13 cellular contexts compared by ENCODE assay signal in the genomic region with DNA sequence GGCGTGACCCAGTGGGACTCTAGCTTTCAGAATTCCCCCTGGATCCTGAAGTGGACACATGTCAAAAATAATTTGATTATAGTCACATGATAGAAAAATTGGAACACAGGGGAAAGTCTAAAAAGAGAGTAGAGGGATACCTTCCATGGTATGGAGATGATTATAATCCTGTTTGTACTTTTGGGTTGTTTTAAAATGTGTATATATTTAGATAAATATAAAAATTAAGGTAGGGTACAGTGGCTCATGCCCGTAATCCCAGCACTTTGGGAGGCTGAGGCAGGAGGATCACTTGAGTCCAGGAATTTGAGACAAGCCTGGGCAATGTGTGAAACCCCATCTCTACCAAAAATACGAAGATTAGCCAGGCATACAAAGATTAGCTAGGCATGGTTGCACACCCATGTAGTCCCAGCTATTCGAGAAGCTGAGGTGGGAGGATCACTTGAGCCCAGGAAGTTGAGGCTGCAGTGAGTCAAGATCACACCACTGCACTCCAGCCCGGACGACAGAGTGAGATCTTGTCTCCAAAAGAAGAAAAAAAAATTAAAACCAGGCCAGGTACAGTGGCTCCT. TPM values are rescaled to one million over a fixed set of nuclear protein-coding genes. Genes with fewer than 3 reads are reported as not detected.
DNase-seq lines count a peak whose midpoint lies in the region; ATAC-seq and TF ChIP-seq lines count a peak whose summit lies in the region.
"Had no signal": no experiment of that assay in that cellular context is flagged by ENCODE, and none has a peak within 500 bp of the region (broad histone marks: within the 10 kb centered on the region; RNA-seq: fewer than 3 reads in every experiment).

No MANE protein-coding gene starts in this region.

- ATAC-seq in GM21723 (IDR thresholded peaks at IDR 0.05; ENCODE audit: unreplicated experiment) (peak; percentile 42), HG03196 (IDR thresholded peaks at IDR 0.05; ENCODE audit: unreplicated experiment) (no peak), GM19452 (IDR thresholded peaks at IDR 0.05; ENCODE audit: unreplicated experiment) (no peak)
- ATAC-seq: sciatic nerve had no signal

- H3K4me3 ChIP-seq in NB4 (ENCODE audit: low read depth, low read length) (no peak overlapping the region), foreskin fibroblast (ENCODE audit: low read depth in 1 of 2, low read length in 2 of 2) (no peak overlapping the region), stomach (no peak overlapping the region)
- H3K4me3 ChIP-seq: esophagus squamous epithelium, lung, Peyer's patch had no signal

- TF ChIP-seq CTCF in NB4 (IDR thresholded peaks at IDR 0.05; ENCODE audit: low read depth, low read length) (no peak), foreskin fibroblast (IDR thresholded peaks at IDR 0.05; ENCODE audit: low read depth, low read length) (no peak), stomach (IDR thresholded peaks at IDR 0.05) (no peak)

- peaks cover 0 to 6% (median 0%) of the 10 kb centered on the region in 3 donors for H3K27me3 ChIP-seq in stomach
- H3K27me3 ChIP-seq: esophagus squamous epithelium, Peyer's patch had no signal

- peaks cover 11 to 23% (median 12%) of the 10 kb centered on the region in 4 donors for H3K4me1 ChIP-seq in stomach

- no peak overlapping the region for H3K27ac ChIP-seq in stomach
- H3K27ac ChIP-seq: esophagus squamous epithelium, Peyer's patch had no signal

- TF ChIP-seq POLR2A in NB4 (IDR thresholded peaks at IDR 0.05; ENCODE audit: extremely low read depth, insufficient read length) (no peak), stomach (IDR thresholded peaks at IDR 0.05) (no peak)

- no peaks in the 10 kb centered on the region for H3K9me3 ChIP-seq in stomach
- H3K9me3 ChIP-seq: esophagus squamous epithelium had no signal

- peaks cover 0 to 44% (median 18%) of the 10 kb centered on the region in 4 donors for H3K36me3 ChIP-seq in stomach
- H3K36me3 ChIP-seq: Peyer's patch had no signal

- DNase-seq in ELR (ENCODE audit: low read depth) (peak; percentile 63), NB4 (ENCODE audit: low read depth) (peak; percentile 53), foreskin fibroblast (peak; percentile 20 to 44), stomach (no peak)
- DNase-seq in effector CD4-positive, alpha-beta T cell, result no peak
- DNase-seq: activated CD4-positive, alpha-beta T cell treated with anti-CD3 and anti-CD28 coated beads, Interleukin-2, amount 50 U/mL, for 48 hours; esophagus squamous epithelium; Peyer's patch had no signal

- WGBS in stomach, 5 donors, result 49 to 69% (median 58%) methylated on average over 6 of the region's 6 CpGs

- intact Hi-C loops in stomach (cut with DNase I; ENCODE audit: low total_unique reads), result no loop called here

- no peak for TF ChIP-seq EP300 in stomach (IDR thresholded peaks at IDR 0.05)

RNA-seq across cellular contexts. Expression of a gene that starts 11.1 kb away (rescaled TPM):
- total RNA-seq in stomach, result 10 to 100 TPM in 3 of 5 donors, 1 to 10 TPM in 2; 7.7 to 53.1 (median 18.0) TPM
- polyA plus RNA-seq in stomach, result 1 to 10 TPM; 1.1 to 5.4 (median 2.6) TPM

Comparison
In these comparisons a context has a peak if more than half of its experiments do, and no peak if none do; other contexts are left out.
1. DNase-seq: peak in ELR (single experiment), NB4 (single experiment) and foreskin fibroblast (2 of 2); none in stomach (single experiment) and effector CD4-positive, alpha-beta T cell (single experiment).